ENCODE assay signal across 8 cellular contexts in the genomic region with DNA sequence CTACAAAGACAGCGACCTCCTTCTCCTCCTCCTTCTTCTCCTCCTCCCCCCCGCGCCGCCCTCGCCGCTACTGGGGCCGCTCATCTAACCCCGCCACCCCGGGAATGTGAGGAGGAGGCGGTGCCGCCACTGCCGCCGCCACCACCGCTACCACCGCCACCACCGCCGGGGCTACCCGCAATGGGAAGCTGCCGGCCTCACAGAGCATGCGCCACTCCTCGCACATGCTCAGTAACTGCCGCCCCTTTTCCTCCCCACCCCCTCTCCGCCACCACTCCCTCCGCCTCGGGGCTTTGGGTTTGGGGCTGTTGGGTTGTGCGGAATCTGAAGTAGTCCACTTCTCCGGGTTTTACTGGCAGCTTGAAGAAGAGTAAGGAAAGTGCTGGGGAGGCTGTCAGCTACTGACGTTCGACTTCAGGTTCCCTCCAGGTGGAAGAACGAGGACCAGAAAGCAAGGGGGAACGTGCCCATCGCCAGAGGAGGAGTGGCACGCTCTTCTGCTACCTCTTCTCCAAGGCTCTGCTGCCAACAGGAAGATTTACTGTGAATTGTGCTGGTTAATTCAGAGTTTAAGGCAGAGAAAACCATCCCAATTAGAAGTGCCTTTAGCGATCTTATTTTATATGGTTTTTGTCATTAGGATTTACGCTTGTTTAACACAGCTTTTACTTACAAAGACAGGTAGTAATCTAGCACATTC. TPM values are rescaled to one million over a fixed set of nuclear protein-coding genes. Genes with fewer than 3 reads are reported as not detected.
DNase-seq lines count a peak whose midpoint lies in the region; ATAC-seq and TF ChIP-seq lines count a peak whose summit lies in the region.

A gene with protein sequence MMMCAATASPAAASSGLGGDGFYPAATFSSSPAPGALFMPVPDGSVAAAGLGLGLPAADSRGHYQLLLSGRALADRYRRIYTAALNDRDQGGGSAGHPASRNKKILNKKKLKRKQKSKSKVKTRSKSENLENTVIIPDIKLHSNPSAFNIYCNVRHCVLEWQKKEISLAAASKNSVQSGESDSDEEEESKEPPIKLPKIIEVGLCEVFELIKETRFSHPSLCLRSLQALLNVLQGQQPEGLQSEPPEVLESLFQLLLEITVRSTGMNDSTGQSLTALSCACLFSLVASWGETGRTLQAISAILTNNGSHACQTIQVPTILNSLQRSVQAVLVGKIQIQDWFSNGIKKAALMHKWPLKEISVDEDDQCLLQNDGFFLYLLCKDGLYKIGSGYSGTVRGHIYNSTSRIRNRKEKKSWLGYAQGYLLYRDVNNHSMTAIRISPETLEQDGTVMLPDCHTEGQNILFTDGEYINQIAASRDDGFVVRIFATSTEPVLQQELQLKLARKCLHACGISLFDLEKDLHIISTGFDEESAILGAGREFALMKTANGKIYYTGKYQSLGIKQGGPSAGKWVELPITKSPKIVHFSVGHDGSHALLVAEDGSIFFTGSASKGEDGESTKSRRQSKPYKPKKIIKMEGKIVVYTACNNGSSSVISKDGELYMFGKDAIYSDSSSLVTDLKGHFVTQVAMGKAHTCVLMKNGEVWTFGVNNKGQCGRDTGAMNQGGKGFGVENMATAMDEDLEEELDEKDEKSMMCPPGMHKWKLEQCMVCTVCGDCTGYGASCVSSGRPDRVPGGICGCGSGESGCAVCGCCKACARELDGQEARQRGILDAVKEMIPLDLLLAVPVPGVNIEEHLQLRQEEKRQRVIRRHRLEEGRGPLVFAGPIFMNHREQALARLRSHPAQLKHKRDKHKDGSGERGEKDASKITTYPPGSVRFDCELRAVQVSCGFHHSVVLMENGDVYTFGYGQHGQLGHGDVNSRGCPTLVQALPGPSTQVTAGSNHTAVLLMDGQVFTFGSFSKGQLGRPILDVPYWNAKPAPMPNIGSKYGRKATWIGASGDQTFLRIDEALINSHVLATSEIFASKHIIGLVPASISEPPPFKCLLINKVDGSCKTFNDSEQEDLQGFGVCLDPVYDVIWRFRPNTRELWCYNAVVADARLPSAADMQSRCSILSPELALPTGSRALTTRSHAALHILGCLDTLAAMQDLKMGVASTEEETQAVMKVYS (N-terminal part only) (minus strand): TSS at position 190 of the 700 bp plus-strand sequence. CDS start 319 bp downstream, outside the sequence.

- peaks cover 7% of the 10 kb centered on the region for H3K36me3 Mint-ChIP-seq in activated naive CD4-positive, alpha-beta T cell treated with anti-CD3 and anti-CD28 coated beads, Interleukin-2, amount 50 U/mL, for 24 hours

- H3K9me3 Mint-ChIP-seq in activated naive CD4-positive, alpha-beta T cell treated with anti-CD3 and anti-CD28 coated beads, Interleukin-2, amount 50 U/mL, for 24 hours, result no peaks in the 10 kb centered on the region

- ATAC-seq in HG02588 (IDR thresholded peaks at IDR 0.05; ENCODE audit: unreplicated experiment) (peak; percentile 55), SK-N-SH treated with all-trans-retinoic acid at 6 μM for 48 hours (peak; percentile 75)

- peak within 1 kb of the TSS; percentile 97 for H3K4me3 Mint-ChIP-seq in activated naive CD4-positive, alpha-beta T cell treated with anti-CD3 and anti-CD28 coated beads, Interleukin-2, amount 50 U/mL, for 24 hours

- peaks cover 67% of the 10 kb centered on the region for H3K4me1 Mint-ChIP-seq in activated naive CD4-positive, alpha-beta T cell treated with anti-CD3 and anti-CD28 coated beads, Interleukin-2, amount 50 U/mL, for 24 hours

- peak; percentile 97 for DNase-seq in GM04504 (ENCODE audit: low read depth)
- peak; percentile 99 for DNase-seq in NCI-H1092 (lab: John Stamatoyannopoulos, UW)
- peak; percentile 98 for DNase-seq in globus pallidus (ENCODE audit: low spot score)
- peak; percentile 54 to 97 (median 93) for DNase-seq in nucleus accumbens (lab: John Stamatoyannopoulos, UW)

- peak within 1 kb of the TSS; percentile 98 for H3K27ac Mint-ChIP-seq in activated naive CD4-positive, alpha-beta T cell treated with anti-CD3 and anti-CD28 coated beads, Interleukin-2, amount 50 U/mL, for 24 hours

- no peaks in the 10 kb centered on the region for H3K27me3 Mint-ChIP-seq in activated naive CD4-positive, alpha-beta T cell treated with anti-CD3 and anti-CD28 coated beads, Interleukin-2, amount 50 U/mL, for 24 hours

- peak within 1 kb of the TSS; percentile 68 for H3K27ac ChIP-seq in temporal lobe (ENCODE audit: low read depth, low read length)

TF ChIP-seq in SK-N-SH treated with all-trans-retinoic acid at 6 μM for 48 hours, 23 proteins besides CTCF, POLR2A, EP300 and RAD21:
- TF ChIP-seq ISL1 (CRISPR knock-in tag; IDR thresholded peaks at IDR 0.05) (no peak), RARB (CRISPR knock-in tag; IDR thresholded peaks at IDR 0.05) (no peak), TCF4 (CRISPR knock-in tag; IDR thresholded peaks at IDR 0.05; ENCODE audit: borderline replicate concordance) (peak; percentile 29; the same call in 1 of the 2 replicates), OSR1 (CRISPR knock-in tag; IDR thresholded peaks at IDR 0.05) (no peak)

RNA-seq across cellular contexts. Expression of the gene that starts here (rescaled TPM):
- total RNA-seq in temporal lobe, result 304 TPM

Comparison
In these comparisons a context has a peak if more than half of its experiments do, and no peak if none do; other contexts are left out.
1. Peak in every context shown above with its lines: DNase-seq, ATAC-seq and H3K27ac ChIP-seq.